In the genomic region with DNA sequence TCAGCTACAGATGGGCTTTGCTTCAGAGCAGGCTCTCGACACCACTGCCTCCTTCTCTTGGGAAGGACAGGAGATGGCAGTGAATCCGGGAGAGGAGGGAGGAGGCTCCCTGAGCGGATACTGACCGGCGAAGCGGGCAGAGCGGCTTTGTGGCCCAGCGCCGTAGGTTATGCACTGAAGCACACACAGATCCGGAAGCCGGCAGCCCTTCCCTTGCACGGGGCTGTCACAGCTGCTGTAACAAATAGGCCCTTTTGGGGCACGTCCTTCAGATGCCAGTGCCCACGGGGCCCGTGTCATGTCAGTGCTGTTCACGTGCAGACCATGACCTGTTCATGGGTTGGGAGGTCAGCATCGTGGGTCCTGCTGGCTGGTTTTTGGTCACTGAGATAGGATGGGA, we compare ENCODE assay signal across 14 cellular contexts.
DNase-seq lines count a peak whose midpoint lies in the region; ATAC-seq and TF ChIP-seq lines count a peak whose summit lies in the region.
"Had no signal": no experiment of that assay in that cellular context is flagged by ENCODE, and none has a peak within 500 bp of the region (broad histone marks: within the 10 kb centered on the region; RNA-seq: fewer than 3 reads in every experiment).

No MANE protein-coding gene starts in this region.

- no peak for ATAC-seq in central memory CD8-positive, alpha-beta T cell (replicated peaks; ENCODE audit: extremely low read depth, poor library complexity, severe bottlenecking)
- no peak for ATAC-seq in GM19452 (IDR thresholded peaks at IDR 0.05; ENCODE audit: unreplicated experiment)

- no peak overlapping the region for H3K4me3 ChIP-seq in thyroid gland (replicated peaks in 1 of 3)

- TF ChIP-seq CTCF in RWPE1 (conservative IDR thresholded peaks at IDR 0.05; ENCODE audit: low read depth), result no peak
- no peak for TF ChIP-seq CTCF in thyroid gland (IDR thresholded peaks at IDR 0.05)

- H3K27me3 ChIP-seq in thyroid gland, result no peaks in the 10 kb centered on the region
- H3K27me3 ChIP-seq: neutrophil had no signal

- H3K4me3 Mint-ChIP-seq in activated T-cell treated with anti-CD3 and anti-CD28 coated beads, Interleukin-2, amount 50 U/mL, for 24 hours, result peak overlapping the region; percentile 48
- H3K4me3 Mint-ChIP-seq in central memory CD8-positive, alpha-beta T cell, result peak overlapping the region; percentile 59

- no peak for DNase-seq in activated T-cell treated with anti-CD3 and anti-CD28 coated beads, Interleukin-2, amount 50 U/mL, for 24 hours
- DNase-seq in activated T-cell treated with anti-CD3 and anti-CD28 coated beads for 4 hours (no peak), RWPE1 (ENCODE audit: low spot score) (no peak), cerebellar cortex (ENCODE audit: low spot score) (no peak), thyroid gland (no peak)
- DNase-seq in central memory CD8-positive, alpha-beta T cell (ENCODE audit: low spot score in 2 of 2), result no peak
- peak; percentile 51 for DNase-seq in stimulated activated CD8-positive, alpha-beta memory T cell treated with anti-CD3 and anti-CD28 coated beads, Interleukin-4, amount 100 ng/mL, for 48 hours
- DNase-seq: DMS53, mammary epithelial cell, NCI-H1436 treated with DMSO at 0.1 percent for 48 hours, NCI-H446, OCI-M1 had no signal

- intact Hi-C loops in thyroid gland (cut with DNase I), result no loop called here

- H3K36me3 Mint-ChIP-seq in activated T-cell treated with anti-CD3 and anti-CD28 coated beads, Interleukin-2, amount 50 U/mL, for 24 hours (ENCODE audit: low read depth), result peaks cover 71% of the 10 kb centered on the region
- H3K36me3 Mint-ChIP-seq in central memory CD8-positive, alpha-beta T cell (ENCODE audit: insufficient read depth), result peaks cover 7% of the 10 kb centered on the region

- no peaks in the 10 kb centered on the region for H3K27me3 Mint-ChIP-seq in activated T-cell treated with anti-CD3 and anti-CD28 coated beads, Interleukin-2, amount 50 U/mL, for 24 hours
- no peaks in the 10 kb centered on the region for H3K27me3 Mint-ChIP-seq in central memory CD8-positive, alpha-beta T cell

- 94 to 97% methylated on average over 14 to 17 of the region's 17 CpGs for WGBS in thyroid gland, 2 donors

- peak overlapping the region; percentile 79 for H3K27ac ChIP-seq in RWPE1
- H3K27ac ChIP-seq in thyroid gland, result no peak overlapping the region
- H3K27ac ChIP-seq: neutrophil had no signal

- H3K9me3 Mint-ChIP-seq in activated T-cell treated with anti-CD3 and anti-CD28 coated beads, Interleukin-2, amount 50 U/mL, for 24 hours, result no peaks in the 10 kb centered on the region
- no peaks in the 10 kb centered on the region for H3K9me3 Mint-ChIP-seq in central memory CD8-positive, alpha-beta T cell

- peaks cover 3 to 7% of the 10 kb centered on the region in 2 donors for H3K36me3 ChIP-seq in thyroid gland

- TF ChIP-seq POLR2A in thyroid gland (IDR thresholded peaks at IDR 0.05), result no peak

- no peaks in the 10 kb centered on the region for H3K4me1 ChIP-seq in thyroid gland

- CTCF ChIA-PET in RWPE1 (lab: Yijun Ruan, JAX), result interaction anchor here (0.6 kb wide), 1 partner anchor 1135 kb away, joined by 6 read pairs; no protein-coding TSS in a partner anchor

- peak overlapping the region; percentile 89 for H3K27ac Mint-ChIP-seq in activated T-cell treated with anti-CD3 and anti-CD28 coated beads, Interleukin-2, amount 50 U/mL, for 24 hours
- peak overlapping the region; percentile 91 for H3K27ac Mint-ChIP-seq in central memory CD8-positive, alpha-beta T cell (ENCODE audit: low read depth)

- POLR2A ChIA-PET in RWPE1 (lab: Yijun Ruan, JAX; ENCODE audit: low non-redundant PET), result no interaction called here

- H3K4me1 Mint-ChIP-seq in activated T-cell treated with anti-CD3 and anti-CD28 coated beads, Interleukin-2, amount 50 U/mL, for 24 hours (ENCODE audit: low read depth), result peaks cover 52% of the 10 kb centered on the region
- peaks cover 26% of the 10 kb centered on the region for H3K4me1 Mint-ChIP-seq in central memory CD8-positive, alpha-beta T cell

- H3K9me3 ChIP-seq in thyroid gland, result no peaks in the 10 kb centered on the region
- H3K9me3 ChIP-seq: neutrophil had no signal
